Comparison of ENCODE assay signal across 8 cellular contexts in the genomic region with DNA sequence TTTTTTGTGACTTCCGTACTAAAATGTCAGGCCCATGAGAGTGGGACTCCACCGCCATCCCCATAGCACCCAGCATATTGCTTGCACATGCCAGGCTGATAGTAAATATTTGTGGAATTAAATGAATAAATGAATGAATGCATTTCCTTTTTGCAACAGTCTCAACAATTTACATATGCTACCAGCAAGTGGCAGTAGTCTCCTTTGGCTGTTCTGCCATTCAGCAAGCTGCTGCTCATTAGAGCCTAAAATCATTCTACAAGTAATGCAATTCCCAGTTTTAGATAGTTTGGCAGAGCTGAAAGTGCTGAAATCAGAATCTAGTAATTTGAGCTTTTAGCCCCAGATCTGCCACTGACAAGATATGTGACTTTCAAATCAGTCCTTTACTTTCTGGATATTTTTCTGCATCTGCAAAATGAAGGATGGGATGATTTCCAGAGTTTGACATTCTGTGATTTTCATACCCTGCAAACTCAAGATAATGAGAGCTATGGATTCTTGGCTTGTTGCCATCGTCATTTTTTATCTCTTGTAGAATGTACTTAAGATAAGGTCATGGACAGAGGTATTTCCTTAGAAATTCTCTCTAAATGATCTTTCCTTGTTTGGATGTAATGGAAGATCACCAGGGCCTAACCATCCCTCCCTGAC. TPM values are rescaled to one million over a fixed set of nuclear protein-coding genes. Genes with fewer than 3 reads are reported as not detected.
DNase-seq lines count a peak whose midpoint lies in the region; ATAC-seq and TF ChIP-seq lines count a peak whose summit lies in the region.

No MANE protein-coding gene starts in this region.

- no peak for ATAC-seq in GM21576 (IDR thresholded peaks at IDR 0.05; ENCODE audit: unreplicated experiment)
- ATAC-seq in GM21360 (IDR thresholded peaks at IDR 0.05; ENCODE audit: unreplicated experiment), result no peak

- H3K36me3 ChIP-seq in adrenal gland (replicated peaks in 1 of 2), result no peaks in the 10 kb centered on the region
- H3K36me3 ChIP-seq in tibial artery, result no peaks in the 10 kb centered on the region

- H3K4me1 ChIP-seq in adrenal gland (replicated peaks in 1 of 2) (no peaks in the 10 kb centered on the region), tibial artery (no peaks in the 10 kb centered on the region)

- H3K27ac ChIP-seq in 22Rv1, result no peak overlapping the region
- no peak overlapping the region for H3K27ac ChIP-seq in adrenal gland
- no peak overlapping the region for H3K27ac ChIP-seq in tibial artery

- H3K9me3 ChIP-seq in adrenal gland (replicated peaks in 1 of 3) (no peaks in the 10 kb centered on the region), tibial artery (no peaks in the 10 kb centered on the region)

- DNase-seq in DMS53 (lab: John Stamatoyannopoulos, UW) (peak; percentile 75), NB4 (ENCODE audit: low read depth) (peak; percentile 59), adrenal gland (peak; percentile 14 to 55 (median 24)), iris pigment epithelial cell (ENCODE audit: low read depth) (peak; percentile 63), tibial artery (no peak)

- WGBS in adrenal gland, 4 donors, result 16 to 36% (median 28%) methylated on average over 3 of the region's 3 CpGs

- TF ChIP-seq CTCF in 22Rv1 (IDR thresholded peaks at IDR 0.05) (peak; percentile 65), NB4 (IDR thresholded peaks at IDR 0.05; ENCODE audit: low read depth, low read length) (peak; percentile 33), adrenal gland (IDR thresholded peaks at IDR 0.05) (peak in 5 of 6 experiments; percentile 58 to 71 (median 64)), tibial artery (IDR thresholded peaks at IDR 0.05) (peak; percentile 49 to 51)

- H3K27me3 ChIP-seq in adrenal gland, result no peaks in the 10 kb centered on the region
- H3K27me3 ChIP-seq in tibial artery, result no peaks in the 10 kb centered on the region

- H3K4me3 ChIP-seq in NB4 (ENCODE audit: low read depth, low read length) (no peak overlapping the region), adrenal gland (no peak overlapping the region), tibial artery (no peak overlapping the region)

- intact Hi-C loops in adrenal gland (cut with DNase I), result loop anchor here (10.0 kb wide), 1 partner anchor 90 kb away; no protein-coding TSS in a partner anchor
- intact Hi-C loops in tibial artery (cut with DNase I; ENCODE audit: low total_unique reads), result loop anchor here (10.0 kb wide), 1 partner anchor 90 kb away; no protein-coding TSS in a partner anchor

- no peak for TF ChIP-seq POLR2A in NB4 (IDR thresholded peaks at IDR 0.05; ENCODE audit: extremely low read depth, insufficient read length)
- no peak for TF ChIP-seq POLR2A in adrenal gland (IDR thresholded peaks at IDR 0.05)

RNA-seq across cellular contexts. Expression of a gene that starts 35.7 kb away (rescaled TPM):
- 10 to 100 TPM in 7 of 8 donors, 1 to 10 TPM in 1; 7.5 to 28.9 (median 14.8) TPM for total RNA-seq in adrenal gland
- polyA plus RNA-seq in adrenal gland, result 10 to 100 TPM; 10.5 to 85.0 (median 62.0) TPM

Comparison
In these comparisons a context has a peak if more than half of its experiments do, and no peak if none do; other contexts are left out.
1. DNase-seq: peak in DMS53 (single experiment), NB4 (single experiment), adrenal gland (7 of 7) and iris pigment epithelial cell (single experiment); none in tibial artery (0 of 2).
2. Peak in every context shown above with its lines, with median percentiles within 50 percentile points of each other: CTCF ChIP-seq.